Comparison of ENCODE assay signal across 30 cellular contexts in the genomic region with DNA sequence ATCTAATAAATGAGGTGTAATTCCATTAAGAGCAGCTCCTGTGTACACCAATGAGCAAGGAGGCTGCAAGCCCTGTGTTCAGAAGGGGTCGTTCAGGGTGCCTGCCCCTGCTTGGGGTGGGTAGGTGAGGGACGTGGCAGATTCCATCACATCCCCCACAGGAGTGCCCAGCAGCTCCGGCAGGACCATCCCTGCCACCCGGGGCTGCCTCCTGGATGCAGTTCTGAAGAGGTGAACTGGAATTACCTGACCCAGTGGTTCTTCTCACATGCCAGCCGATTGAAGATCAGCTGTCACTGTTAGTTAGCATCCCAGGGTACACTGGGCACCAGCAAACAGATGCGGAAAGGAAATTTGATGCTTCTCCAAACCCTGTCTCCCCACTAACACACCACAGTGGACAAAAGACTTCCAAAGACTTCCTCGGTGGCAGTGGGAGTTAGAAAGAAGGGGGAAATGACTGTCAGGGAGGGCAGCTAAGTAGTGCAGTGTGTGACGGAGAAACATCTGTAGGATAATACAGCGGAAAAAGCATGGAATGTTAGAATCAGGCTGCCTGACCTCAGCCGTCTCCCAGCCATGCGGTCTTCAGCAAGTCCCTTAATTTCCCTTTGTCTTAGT.
A peak's percentile ranks its signal among the peaks of the same experiment; 100 is the strongest.
DNase-seq lines count a peak whose midpoint lies in the region; ATAC-seq and TF ChIP-seq lines count a peak whose summit lies in the region.
"Had no signal": no experiment of that assay in that cellular context is flagged by ENCODE, and none has a peak within 500 bp of the region (broad histone marks: within the 10 kb centered on the region; RNA-seq: fewer than 3 reads in every experiment).

No MANE protein-coding gene starts in this region.

- peak; percentile 40 for DNase-seq in NCI-H82 (lab: John Stamatoyannopoulos, UW)
- no peak for DNase-seq in NCI-H82 treated with DMSO at 0.1 percent for 48 hours (lab: John Stamatoyannopoulos, UW; ENCODE audit: unreplicated experiment)
- no peak for DNase-seq in fibroblast of lung (ENCODE audit: low read depth in 2 of 2)
- no peak for DNase-seq in type B pancreatic cell (ENCODE audit: extremely low spot score, unreplicated experiment)
- DNase-seq in AG08396 (ENCODE audit: low spot score): no peak
- no peak for DNase-seq in ACHN
- DNase-seq: activated CD4-positive, alpha-beta T cell treated with anti-CD3 and anti-CD28 coated beads, Interleukin-2, amount 50 U/mL, for 4 hours; activated T-cell treated with anti-CD3 and anti-CD28 coated beads, Interleukin-2, amount 50 U/mL, for 72 hours; CD8-positive, alpha-beta memory T cell; central memory CD4-positive, alpha-beta T cell; DMS153; esophagus squamous epithelium; H7; heart right ventricle; kidney glomerular epithelial cell; lower lobe of right lung; MM.1S; NCI-H1436; NCI-H2081; stimulated activated CD4-positive, alpha-beta T cell treated with anti-CD3 and anti-CD28 coated beads, Interleukin-4, amount 100 ng/mL, for 24 hours; T-helper 17 cell; thyroid gland had no signal

- H3K9me3 Mint-ChIP-seq in type B pancreatic cell: peaks cover under 1% of the 10 kb centered on the region
- H3K9me3 Mint-ChIP-seq: activated T-cell treated with anti-CD3 and anti-CD28 coated beads, Interleukin-2, amount 50 U/mL, for 72 hours; CD8-positive, alpha-beta memory T cell had no signal

- H3K4me1 ChIP-seq in fibroblast of lung (ENCODE audit: control insufficient read depth, extremely low read depth, insufficient read depth, low read length): peaks cover 19% of the 10 kb centered on the region
- H3K4me1 ChIP-seq: prostate gland had no signal

- ATAC-seq in GM18517 (IDR thresholded peaks at IDR 0.05; ENCODE audit: unreplicated experiment): no peak
- ATAC-seq: A549; activated CD4-positive, CD25-positive, alpha-beta regulatory T cell treated with anti-CD3 and anti-CD28 coated beads, Interleukin-2, amount 50 U/mL, for 24 hours; activated T-cell treated with anti-CD3 and anti-CD28 coated beads, Interleukin-2, amount 50 U/mL, for 72 hours; heart right ventricle; lower lobe of right lung; sciatic nerve; T-helper 17 cell had no signal

- no peaks in the 10 kb centered on the region for H3K9me3 ChIP-seq in fibroblast of lung (ENCODE audit: control insufficient read depth, insufficient read depth, low read depth, low read length)
- no peaks in the 10 kb centered on the region for H3K9me3 ChIP-seq in neural cell (ENCODE audit: low read length)
- H3K9me3 ChIP-seq: A549, esophagus squamous epithelium, heart right ventricle, lower lobe of right lung, prostate gland, thyroid gland had no signal

- H2AFZ ChIP-seq in fibroblast of lung (ENCODE audit: low read length) (no peak overlapping the region), neural cell (ENCODE audit: low read depth, low read length) (no peak overlapping the region)

- H3K36me3 Mint-ChIP-seq in type B pancreatic cell: no peaks in the 10 kb centered on the region
- H3K36me3 Mint-ChIP-seq: CD8-positive, alpha-beta memory T cell had no signal

- no peaks in the 10 kb centered on the region for H3K27me3 ChIP-seq in fibroblast of lung (ENCODE audit: control insufficient read depth, insufficient read depth, low read length)
- no peaks in the 10 kb centered on the region for H3K27me3 ChIP-seq in neural cell (ENCODE audit: insufficient read depth, low read depth, low read length)
- H3K27me3 ChIP-seq: thyroid gland had no signal

- peak overlapping the region; percentile 8 for H3K4me2 ChIP-seq in fibroblast of lung (ENCODE audit: extremely low read depth, insufficient read depth, low read length)
- no peak overlapping the region for H3K4me2 ChIP-seq in neural cell (ENCODE audit: low read length)
- H3K4me2 ChIP-seq: KMS-11 had no signal

- H3K4me3 Mint-ChIP-seq in type B pancreatic cell: peak overlapping the region; percentile 52
- H3K4me3 Mint-ChIP-seq: activated T-cell treated with anti-CD3 and anti-CD28 coated beads, Interleukin-2, amount 50 U/mL, for 72 hours; B cell; CD8-positive, alpha-beta memory T cell; T-helper 17 cell had no signal

- peaks cover 74% of the 10 kb centered on the region for H3K4me1 Mint-ChIP-seq in type B pancreatic cell (ENCODE audit: unreplicated experiment)
- H3K4me1 Mint-ChIP-seq: B cell; CD8-positive, alpha-beta memory T cell had no signal

- no peaks in the 10 kb centered on the region for H3F3A ChIP-seq in neural cell (ENCODE audit: insufficient read depth, low read length, poor library complexity, severe bottlenecking)

- TF ChIP-seq RAD21 in neural cell (conservative IDR thresholded peaks at IDR 0.05): no peak

- H3K79me2 ChIP-seq in fibroblast of lung (ENCODE audit: control insufficient read depth, insufficient read depth, low read length): no peaks in the 10 kb centered on the region
- H3K79me2 ChIP-seq in neural cell (replicated peaks; ENCODE audit: insufficient read depth, low read length): no peaks in the 10 kb centered on the region

- H4K20me1 ChIP-seq in fibroblast of lung (ENCODE audit: control insufficient read depth, extremely low read depth, insufficient read depth, low read length) (no peaks in the 10 kb centered on the region), neural cell (ENCODE audit: insufficient read depth) (no peaks in the 10 kb centered on the region)

- TF ChIP-seq CTCF in fibroblast of lung (conservative IDR thresholded peaks at IDR 0.05 in 1 of 2, IDR thresholded peaks at IDR 0.05 in 1 of 2; ENCODE audit: low read depth in 1 of 2, low read length in 2 of 2): no peak
- TF ChIP-seq CTCF in neural cell (IDR thresholded peaks at IDR 0.05; ENCODE audit: poor library complexity, severe bottlenecking): no peak
- TF ChIP-seq CTCF in type B pancreatic cell (conservative IDR thresholded peaks at IDR 0.05): no peak

- in situ Hi-C loops in ACHN (cut with HindIII; ENCODE audit: low pct_ligation_motif_present, low pct_unique_long_range_greater_than_20kb, low sequenced_read_pairs): no loop called here

- no peak for TF ChIP-seq EP300 in neural cell (conservative IDR thresholded peaks at IDR 0.05; ENCODE audit: poor library complexity, severe bottlenecking)

- H3K9ac ChIP-seq in fibroblast of lung (ENCODE audit: insufficient read depth, low read length) (no peak overlapping the region), neural cell (ENCODE audit: low read length) (peak overlapping the region; percentile 40)
- H3K9ac ChIP-seq: KMS-11 had no signal

- no peaks in the 10 kb centered on the region for H3K27me3 Mint-ChIP-seq in type B pancreatic cell

- H3K4me3 ChIP-seq in fibroblast of lung (replicated peaks in 1 of 4; ENCODE audit: control extremely low read depth in 1 of 4, insufficient read depth in 1 of 4, low read depth in 3 of 4, low read length in 4 of 4) (no peak overlapping the region), neural cell (ENCODE audit: low read length) (peak overlapping the region; percentile 2)
- H3K4me3 ChIP-seq: A549, esophagus squamous epithelium, heart right ventricle, lower lobe of right lung, prostate gland, thyroid gland had no signal

- no peak overlapping the region for H3K27ac ChIP-seq in fibroblast of lung (ENCODE audit: insufficient read depth, low read length)
- peak overlapping the region; percentile 76 for H3K27ac ChIP-seq in neural cell (ENCODE audit: low read length)
- H3K27ac ChIP-seq: KMS-11, lower lobe of right lung, prostate gland had no signal

- H3K36me3 ChIP-seq in fibroblast of lung (ENCODE audit: control insufficient read depth, insufficient read depth, low read length) (no peaks in the 10 kb centered on the region), neural cell (ENCODE audit: insufficient read depth, low read length) (no peaks in the 10 kb centered on the region)
- H3K36me3 ChIP-seq: esophagus squamous epithelium, heart right ventricle, lower lobe of right lung, prostate gland, thyroid gland had no signal

- no peaks in the 10 kb centered on the region for H3K9me2 ChIP-seq in neural cell (ENCODE audit: insufficient read depth, low read length)

- H3K27ac Mint-ChIP-seq in type B pancreatic cell: peak overlapping the region; percentile 14
- H3K27ac Mint-ChIP-seq: activated T-cell treated with anti-CD3 and anti-CD28 coated beads, Interleukin-2, amount 50 U/mL, for 72 hours; B cell; CD8-positive, alpha-beta memory T cell; T-helper 17 cell had no signal

TF ChIP-seq in neural cell, 6 proteins besides CTCF, POLR2A, EP300 and RAD21:
- TF ChIP-seq SMC3 (conservative IDR thresholded peaks at IDR 0.05; ENCODE audit: poor library complexity) (no peak), MXI1 (conservative IDR thresholded peaks at IDR 0.05; ENCODE audit: poor library complexity, severe bottlenecking) (no peak), REST (IDR thresholded peaks at IDR 0.05; ENCODE audit: borderline replicate concordance) (no peak), POLR2AphosphoS5 (IDR thresholded peaks at IDR 0.05) (no peak), EZH2 (IDR thresholded peaks at IDR 0.05; ENCODE audit: borderline replicate concordance, insufficient read depth, low read length, poor library complexity, severe bottlenecking) (no peak), TAF1 (IDR thresholded peaks at IDR 0.05; ENCODE audit: low read depth) (no peak)
